In genomic region chr14:75247286-75247922, GRCh38 we compare ENCODE assay signal across 8 cellular contexts. TPM values are rescaled to one million over a fixed set of nuclear protein-coding genes. Genes with fewer than 3 reads are reported as not detected.
DNase-seq lines count a peak whose midpoint lies in the region; ATAC-seq, FAIRE-seq and TF ChIP-seq lines count a peak whose summit lies in the region.

No MANE protein-coding gene starts in this region.

- in situ Hi-C loops in HepG2 (cut with HindIII; ENCODE audit: extremely low pct_ligation_motif_present, low pct_unique_long_range_greater_than_20kb), result no loop called here

- peak overlapping the region; percentile 14 for H3K4me2 ChIP-seq in Karpas-422 (ENCODE audit: low read depth, low read length, poor library complexity, severe bottlenecking)
- H3K4me2 ChIP-seq in HepG2 (ENCODE audit: low read depth, low read length), result peak overlapping the region; percentile 75

- H3K4me3 ChIP-seq in Karpas-422 (ENCODE audit: low read length), result no peak overlapping the region
- peak overlapping the region in 2 of 3 experiments; percentile 38 to 46; a peak in 5 of 6 replicates for H3K4me3 ChIP-seq in HepG2 (replicated peaks in 1 of 3; ENCODE audit: insufficient read depth in 1 of 3, low read depth in 2 of 3, low read length in 3 of 3)
- no peak overlapping the region for H3K4me3 ChIP-seq in breast epithelium

- peak overlapping the region; percentile 29; the same call in 1 of the 2 replicates for H2AFZ ChIP-seq in Karpas-422 (ENCODE audit: low read length)
- H2AFZ ChIP-seq in HepG2 (ENCODE audit: low read length), result peak overlapping the region; percentile 81

- CTCF ChIA-PET in HepG2 (lab: Yijun Ruan, JAX; ENCODE audit: low intra/inter-chr PET ratio, low total read pairs), result no interaction called here

- POLR2A ChIA-PET in HepG2 (lab: Yijun Ruan, JAX), result interaction anchor here (0.9 kb wide), 1 partner anchor 12 kb away, joined by 4 read pairs; no protein-coding TSS in a partner anchor

- TF ChIP-seq POLR2A in HepG2 (IDR thresholded peaks at IDR 0.05; ENCODE audit: insufficient read depth in 1 of 2, low read depth in 2 of 2, low read length in 2 of 2) (no peak), breast epithelium (IDR thresholded peaks at IDR 0.05) (no peak)

- 2% methylated on average over 15 of the region's 15 CpGs for WGBS in HepG2 (ENCODE audit: low lambda C conversion rate)

- H3K4me1 ChIP-seq in Karpas-422 (ENCODE audit: low read length) (peaks cover 20% of the 10 kb centered on the region), HepG2 (ENCODE audit: insufficient read depth, low read length) (peaks cover 37% of the 10 kb centered on the region), breast epithelium (no peaks in the 10 kb centered on the region)

- H3K36me3 ChIP-seq in Karpas-422 (ENCODE audit: insufficient read depth, low read length), result no peaks in the 10 kb centered on the region
- H3K36me3 ChIP-seq in HepG2 (replicated peaks in 1 of 2; ENCODE audit: control insufficient read depth in 1 of 2, insufficient read depth in 2 of 2, low read length in 2 of 2), result no peaks in the 10 kb centered on the region
- H3K36me3 ChIP-seq in breast epithelium, result no peaks in the 10 kb centered on the region

- intact Hi-C loops in HepG2 (cut with micrococcal nuclease; ENCODE audit: unreplicated experiment) (no loop called here), breast epithelium (cut with DNase I; ENCODE audit: low total_unique reads) (no loop called here)

- H3K9me2 ChIP-seq in Karpas-422 (replicated peaks; ENCODE audit: insufficient read depth, low read length), result no peaks in the 10 kb centered on the region

- H4K20me1 ChIP-seq in Karpas-422 (ENCODE audit: insufficient read depth, low read depth, low read length), result no peaks in the 10 kb centered on the region
- H4K20me1 ChIP-seq in HepG2 (ENCODE audit: insufficient read depth, low read length), result no peaks in the 10 kb centered on the region

- H3K27me3 ChIP-seq in Karpas-422 (ENCODE audit: low read length), result no peaks in the 10 kb centered on the region
- peaks cover 0 to 13% of the 10 kb centered on the region in 2 experiments; a peak in 4 of 5 replicates for H3K27me3 ChIP-seq in HepG2 (ENCODE audit: control insufficient read depth in 1 of 2, insufficient read depth in 2 of 2, low read length in 2 of 2)
- H3K27me3 ChIP-seq in breast epithelium, result no peaks in the 10 kb centered on the region

- H3K9ac ChIP-seq in Karpas-422 (ENCODE audit: low read length), result no peak overlapping the region
- H3K9ac ChIP-seq in HepG2 (ENCODE audit: insufficient read depth, low read depth, low read length), result peak overlapping the region; percentile 39; the same call in 1 of the 2 replicates

- TF ChIP-seq CTCF in HepG2 (CRISPR knock-in tag; IDR thresholded peaks at IDR 0.05) (no peak), breast epithelium (IDR thresholded peaks at IDR 0.05) (no peak)

- TF ChIP-seq EP300 in HepG2 (IDR thresholded peaks at IDR 0.05; ENCODE audit: low read depth in 2 of 2, low read length in 2 of 2) (peak in 1 of 2 experiments; percentile 30; a peak in 1 of 4 replicates), HepG2 (CRISPR knock-in tag; IDR thresholded peaks at IDR 0.05; ENCODE audit: borderline replicate concordance) (no peak)

- ATAC-seq in HepG2, result peak; percentile 66

- BruUV-seq in HepG2 (replicated peaks; lab: Mats Ljungman, UMichigan), result no TSS peak

- H3K79me2 ChIP-seq in Karpas-422 (ENCODE audit: low read length) (no peaks in the 10 kb centered on the region), HepG2 (ENCODE audit: insufficient read depth, low read length) (no peaks in the 10 kb centered on the region)

- no peak overlapping the region for H3K27ac ChIP-seq in Karpas-422 (ENCODE audit: low read length)
- no peak overlapping the region for H3K27ac ChIP-seq in HepG2 (ENCODE audit: extremely low read length, insufficient read depth, low read length)
- no peak overlapping the region for H3K27ac ChIP-seq in caudate nucleus (ENCODE audit: low read depth, low read length)
- no peak overlapping the region for H3K27ac ChIP-seq in breast epithelium

- H3K9me3 ChIP-seq in Karpas-422 (ENCODE audit: low read length) (no peaks in the 10 kb centered on the region), HepG2 (ENCODE audit: low read length) (no peaks in the 10 kb centered on the region), breast epithelium (no peaks in the 10 kb centered on the region)

- DNase-seq in Karpas-422 (no peak), HepG2 (ENCODE audit: low spot score) (peak; percentile 77), RCC 7860 (ENCODE audit: low spot score) (no peak), NCI-H2171 treated with DMSO at 0.1 percent for 48 hours (lab: John Stamatoyannopoulos, UW) (no peak), caudate nucleus (lab: John Stamatoyannopoulos, UW) (no peak), breast epithelium (ENCODE audit: low spot score in 2 of 2) (no peak)
- peak; percentile 65 for DNase-seq in activated CD8-positive, alpha-beta memory T cell treated with anti-CD3 and anti-CD28 coated beads, Interleukin-2, amount 50 U/mL, for 1 hour (ENCODE audit: extremely low read depth)
- peak; percentile 19 to 27 for DNase-seq in stimulated activated CD8-positive, alpha-beta memory T cell treated with anti-CD3 and anti-CD28 coated beads, Interleukin-7, amount 100 ng/mL, for 1 hour (ENCODE audit: low read depth in 2 of 2)

- no peak for FAIRE-seq in HepG2 (lab: Jason Lieb, UNC)
- FAIRE-seq in RCC 7860 (lab: Jason Lieb, UNC), result no peak

- TF ChIP-seq RAD21 in HepG2 (CRISPR knock-in tag; IDR thresholded peaks at IDR 0.05), result no peak

TF ChIP-seq in HepG2, 621 proteins besides CTCF, POLR2A, EP300 and RAD21 (continues in another document):
- peak; percentile 38; the same call in 1 of the 2 replicates for TF ChIP-seq USF2 (IDR thresholded peaks at IDR 0.05; ENCODE audit: low read depth, low read length)
- TF ChIP-seq USF2 (CRISPR knock-in tag; IDR thresholded peaks at IDR 0.05; ENCODE audit: borderline replicate concordance), result peak; percentile 49; the same call in 1 of the 2 replicates
- peak; percentile 48; the same call in 1 of the 2 replicates for TF ChIP-seq ARID3A (IDR thresholded peaks at IDR 0.05; ENCODE audit: low read depth, low read length)

RNA-seq across cellular contexts. Expression of gene FOS, which starts 31.2 kb away (rescaled TPM):
- total RNA-seq in Karpas-422 (2014; rRNA removed; shearing (Covaris generic); ENCODE audit: low replicate concordance), result 3.8 and 5.5 TPM in 2 replicates
- total RNA-seq in HepG2 (2016; rRNA removed; fragmentation: Illumina TruSeq; extraction: Trizol) (4.3 and 24.2 TPM in 2 replicates), breast epithelium (100 to 1,000 TPM; 398 to 629 (median 549) TPM)
- total RNA-seq in HepG2 (2016; cell fraction: cytosol; rRNA removed; fragmentation: Illumina TruSeq; extraction: Trizol; ENCODE audit: low read depth), result 2.5 and 3.0 TPM in 2 replicates
- 3.4 and 28.3 TPM in 2 replicates for total RNA-seq in HepG2 (2016; cell fraction: insoluble cytoplasmic fraction; rRNA removed; fragmentation: Illumina TruSeq; extraction: Trizol)
- total RNA-seq in HepG2 (2016; cell fraction: membrane; rRNA removed; fragmentation: Illumina TruSeq; extraction: Trizol), result 2.8 and 4.2 TPM in 2 replicates
- total RNA-seq in HepG2 (2016; cell fraction: nucleus; rRNA removed; fragmentation: Illumina TruSeq; extraction: Trizol), result 64.4 and 68.6 TPM in 2 replicates
- 15.9 and 26.2 TPM in 2 replicates for polyA plus RNA-seq in HepG2 (2011; rRNA removed)
- polyA plus RNA-seq in HepG2 (2011; cell fraction: cytosol; rRNA removed), result 8.8 and 9.0 TPM in 2 replicates
- polyA plus RNA-seq in HepG2 (2011; cell fraction: nucleus; rRNA removed), result 83.8 and 92.0 TPM in 2 replicates
- polyA plus RNA-seq in HepG2 (2012), result 4.3 and 4.8 TPM in 2 replicates
- polyA plus RNA-seq in HepG2 (2016; cell fraction: cytosol; fragmentation: Illumina TruSeq; extraction: Trizol; ENCODE audit: low read depth), result 1.2 and 1.8 TPM in 2 replicates
- polyA plus RNA-seq in HepG2 (2016; cell fraction: insoluble cytoplasmic fraction; fragmentation: Illumina TruSeq; extraction: Trizol; ENCODE audit: low read depth), result 5.5 and 10.0 TPM in 2 replicates
- polyA plus RNA-seq in HepG2 (2016; cell fraction: membrane; fragmentation: Illumina TruSeq; extraction: Trizol; ENCODE audit: low read depth), result 2.1 and 3.4 TPM in 2 replicates
- polyA plus RNA-seq in HepG2 (2016; cell fraction: nucleus; fragmentation: Illumina TruSeq; extraction: Trizol; ENCODE audit: insufficient read depth, low read depth), result 101 and 123 TPM in 2 replicates
- polyA minus RNA-seq in HepG2 (2011; rRNA and poly(A)+ RNA removed; ENCODE audit: low replicate concordance), result 58.4 and 70.4 TPM in 2 replicates
- polyA minus RNA-seq in HepG2 (2011; cell fraction: cytosol; rRNA and poly(A)+ RNA removed), result 11.7 and 16.7 TPM in 2 replicates
- polyA minus RNA-seq in HepG2 (2011; cell fraction: nucleus; rRNA and poly(A)+ RNA removed), result 128 and 149 TPM in 2 replicates

Comparison
In these comparisons a context has a peak if more than half of its experiments do, and no peak if none do; other contexts are left out.
1. DNase-seq: peak in activated CD8-positive, alpha-beta memory T cell treated with anti-CD3 and anti-CD28 coated beads, Interleukin-2, amount 50 U/mL, for 1 hour (single experiment), HepG2 (single experiment) and stimulated activated CD8-positive, alpha-beta memory T cell treated with anti-CD3 and anti-CD28 coated beads, Interleukin-7, amount 100 ng/mL, for 1 hour (2 of 2); none in Karpas-422 (single experiment), RCC 7860 (single experiment), NCI-H2171 treated with DMSO at 0.1 percent for 48 hours (single experiment), caudate nucleus (0 of 61) and breast epithelium (0 of 2).
2. H3K4me3 ChIP-seq: peak in HepG2 (2 of 3); none in Karpas-422 (single experiment) and breast epithelium (0 of 3).
3. RNA of gene FOS, which starts 31.2 kb away (total RNA-seq): 398 to 629 TPM in breast epithelium; 2.5 to 68.6 TPM in HepG2 and 3.8 to 5.5 TPM in Karpas-422; every median in the first group is over 4 times any median in the second.